ENCODE assay signal across 17 cellular contexts in genomic region chr2:11785611-11785940, GRCh38.
"Had no signal": no experiment of that assay in that cellular context is flagged by ENCODE, and none has a peak within 500 bp of the region (broad histone marks: within the 10 kb centered on the region; RNA-seq: fewer than 3 reads in every experiment).

No MANE protein-coding gene starts in this region.

- H3K4me1 Mint-ChIP-seq: immature natural killer cell had no signal

- H3K27ac Mint-ChIP-seq: immature natural killer cell; naive thymus-derived CD4-positive, alpha-beta T cell; natural killer cell treated with Interleukin-12 subunit alpha and Interleukin-12 subunit beta and Interleukin-15 and Interleukin-18, amount 100 ng/mL, for 72 hours; stimulated activated effector memory CD8-positive, alpha-beta T cell treated with anti-CD3 and anti-CD28 coated beads, Interleukin-12 subunit alpha, Interleukin-12 subunit beta, amount 100 ng/mL, for 72 hours; stimulated activated naive CD8-positive, alpha-beta T cell treated with anti-CD3 and anti-CD28 coated beads, Interleukin-15, amount 100 ng/mL, for 72 hours; type B pancreatic cell had no signal

- H3K9me3 ChIP-seq: left lung, lower lobe of right lung, mucosa of descending colon, pancreas, prostate gland, sigmoid colon, spleen, tibial nerve, uterus had no signal

- H3K27me3 Mint-ChIP-seq: naive thymus-derived CD4-positive, alpha-beta T cell; natural killer cell treated with Interleukin-12 subunit alpha and Interleukin-12 subunit beta and Interleukin-15 and Interleukin-18, amount 100 ng/mL, for 72 hours; stimulated activated naive CD8-positive, alpha-beta T cell treated with anti-CD3 and anti-CD28 coated beads, Interleukin-15, amount 100 ng/mL, for 72 hours; type B pancreatic cell had no signal

- DNase-seq: kidney, lower lobe of right lung, sigmoid colon, small intestine had no signal

- H3K36me3 ChIP-seq: prostate gland, uterus had no signal

- H3K27ac ChIP-seq: left lung, lower lobe of right lung, pancreas, prostate gland, sigmoid colon, spleen, tibial nerve, uterus had no signal

- H3K4me3 ChIP-seq: left lung, mucosa of descending colon, pancreas, uterus had no signal

- H3K4me1 ChIP-seq: left lung, lower lobe of right lung, pancreas, prostate gland, uterus had no signal

- H3K27me3 ChIP-seq: left lung, pancreas, sigmoid colon, spleen, tibial nerve, uterus had no signal

- H3K4me3 Mint-ChIP-seq: immature natural killer cell; naive thymus-derived CD4-positive, alpha-beta T cell; natural killer cell treated with Interleukin-12 subunit alpha and Interleukin-12 subunit beta and Interleukin-15 and Interleukin-18, amount 100 ng/mL, for 72 hours; stimulated activated effector memory CD8-positive, alpha-beta T cell treated with anti-CD3 and anti-CD28 coated beads, Interleukin-12 subunit alpha, Interleukin-12 subunit beta, amount 100 ng/mL, for 72 hours; stimulated activated naive CD8-positive, alpha-beta T cell treated with anti-CD3 and anti-CD28 coated beads, Interleukin-15, amount 100 ng/mL, for 72 hours; type B pancreatic cell had no signal

- H3K9me3 Mint-ChIP-seq: immature natural killer cell; naive thymus-derived CD4-positive, alpha-beta T cell; natural killer cell treated with Interleukin-12 subunit alpha and Interleukin-12 subunit beta and Interleukin-15 and Interleukin-18, amount 100 ng/mL, for 72 hours; stimulated activated effector memory CD8-positive, alpha-beta T cell treated with anti-CD3 and anti-CD28 coated beads, Interleukin-12 subunit alpha, Interleukin-12 subunit beta, amount 100 ng/mL, for 72 hours; stimulated activated naive CD8-positive, alpha-beta T cell treated with anti-CD3 and anti-CD28 coated beads, Interleukin-15, amount 100 ng/mL, for 72 hours; type B pancreatic cell had no signal
